23 cellular contexts compared by ENCODE assay signal in genomic region chr22:36431977-36432376, GRCh38. TPM values are rescaled to one million over a fixed set of nuclear protein-coding genes. Genes with fewer than 3 reads are reported as not detected.
A peak's percentile ranks its signal among the peaks of the same experiment; 100 is the strongest.
DNase-seq lines count a peak whose midpoint lies in the region; ATAC-seq and TF ChIP-seq lines count a peak whose summit lies in the region.
"Had no signal": no experiment of that assay in that cellular context is flagged by ENCODE, and none has a peak within 500 bp of the region (broad histone marks: within the 10 kb centered on the region; RNA-seq: fewer than 3 reads in every experiment).

No MANE protein-coding gene starts in this region.

- intact Hi-C loops in dorsolateral prefrontal cortex (cut with DNase I): no loop called here

- H2BK5ac ChIP-seq in mesendoderm (ENCODE audit: low read length): no peak overlapping the region

- peaks cover 20% of the 10 kb centered on the region for H3K27me3 Mint-ChIP-seq in GM23338 (ENCODE audit: insufficient read depth, low read depth, poor library complexity)
- H3K27me3 Mint-ChIP-seq: activated T-cell treated with anti-CD3 and anti-CD28 coated beads, Interleukin-2, amount 50 U/mL, for 24 hours had no signal

- no peak overlapping the region for H3K4me3 Mint-ChIP-seq in GM23338
- H3K4me3 Mint-ChIP-seq: activated T-cell treated with anti-CD3 and anti-CD28 coated beads, Interleukin-2, amount 50 U/mL, for 24 hours; brain had no signal

- H3F3A ChIP-seq in GM23338 (replicated peaks; ENCODE audit: low read depth): 0 out of 2 replicates have a peak, but pooled peaks cover 8% of the 10 kb centered on the region
- H3F3A ChIP-seq in smooth muscle cell (ENCODE audit: low read depth): peaks cover 20% of the 10 kb centered on the region

- no peak for ATAC-seq in GM23338
- ATAC-seq: PC-3 had no signal

- H4K20me1 ChIP-seq in GM23338 (replicated peaks; ENCODE audit: insufficient read depth) (no peaks in the 10 kb centered on the region), smooth muscle cell (ENCODE audit: low read depth) (no peaks in the 10 kb centered on the region)

- H2AFZ ChIP-seq in GM23338 (peak overlapping the region; percentile 96), smooth muscle cell (ENCODE audit: low read depth) (no peak overlapping the region)

- H3K36me3 Mint-ChIP-seq in GM23338 (ENCODE audit: low read depth): no peaks in the 10 kb centered on the region; the same call in 2 of the 3 replicates
- H3K36me3 Mint-ChIP-seq: brain had no signal

- H3K56ac ChIP-seq in mesendoderm (ENCODE audit: low read length): peak overlapping the region; percentile 17

- no peak overlapping the region for H3K27ac Mint-ChIP-seq in GM23338
- H3K27ac Mint-ChIP-seq: activated T-cell treated with anti-CD3 and anti-CD28 coated beads, Interleukin-2, amount 50 U/mL, for 24 hours had no signal

- no peak overlapping the region for H4K5ac ChIP-seq in mesendoderm (ENCODE audit: low read length)

- peak overlapping the region; percentile 49 for H3K4ac ChIP-seq in mesendoderm (ENCODE audit: low read depth, low read length)

- H3K9ac ChIP-seq in mesendoderm (ENCODE audit: low read length) (peak overlapping the region; percentile 10), smooth muscle cell (ENCODE audit: low read depth) (no peak overlapping the region)

- H3K79me2 ChIP-seq in GM23338 (replicated peaks; ENCODE audit: insufficient read depth) (no peaks in the 10 kb centered on the region), mesendoderm (ENCODE audit: control insufficient read depth, insufficient read depth, low read length) (no peaks in the 10 kb centered on the region), smooth muscle cell (ENCODE audit: low read depth) (no peaks in the 10 kb centered on the region)

- H3K9me3 ChIP-seq in smooth muscle cell (replicated peaks; ENCODE audit: low read depth): no peaks in the 10 kb centered on the region
- H3K9me3 ChIP-seq in effector memory CD4-positive, alpha-beta T cell (ENCODE audit: control insufficient read depth, low read length): no peaks in the 10 kb centered on the region
- H3K9me3 ChIP-seq: tibial nerve had no signal

- H3K27me3 ChIP-seq in GM23338 (ENCODE audit: insufficient read depth): no peaks in the 10 kb centered on the region
- no peaks in the 10 kb centered on the region for H3K27me3 ChIP-seq in mesendoderm (ENCODE audit: insufficient read depth, low read length, poor library complexity)
- H3K27me3 ChIP-seq in smooth muscle cell (ENCODE audit: low read depth): no peaks in the 10 kb centered on the region
- H3K27me3 ChIP-seq in effector memory CD4-positive, alpha-beta T cell (replicated peaks; ENCODE audit: control insufficient read depth, insufficient read depth, low read length, poor library complexity, severe bottlenecking): no peaks in the 10 kb centered on the region
- no peaks in the 10 kb centered on the region for H3K27me3 ChIP-seq in dorsolateral prefrontal cortex
- H3K27me3 ChIP-seq: tibial nerve had no signal

- no peaks in the 10 kb centered on the region for H3K79me1 ChIP-seq in mesendoderm (ENCODE audit: low read length)

- peak overlapping the region; percentile 34 for H3K18ac ChIP-seq in mesendoderm (ENCODE audit: low read length)

- no peak overlapping the region for H2BK120ac ChIP-seq in mesendoderm (ENCODE audit: low read depth, low read length)

- H2BK15ac ChIP-seq in mesendoderm (replicated peaks; ENCODE audit: low read depth): no peak overlapping the region

- H3K9me2 ChIP-seq in GM23338 (ENCODE audit: insufficient read depth): no peaks in the 10 kb centered on the region

- no peak overlapping the region for H4K8ac ChIP-seq in mesendoderm (ENCODE audit: low read depth, low read length)

- DNase-seq in GM23338 (ENCODE audit: low spot score) (no peak), mesendoderm (no peak), smooth muscle cell (lab: John Stamatoyannopoulos, UW; ENCODE audit: unreplicated experiment) (no peak), AML-193 (lab: John Stamatoyannopoulos, UW) (no peak), dorsolateral prefrontal cortex (no peak)
- no peak for DNase-seq in effector memory CD4-positive, alpha-beta T cell
- DNase-seq: activated CD4-positive, alpha-beta T cell treated with anti-CD3 and anti-CD28 coated beads for 48 hours; activated gamma-delta T cell; activated T-cell treated with anti-CD3 and anti-CD28 coated beads, Interleukin-2, amount 50 U/mL, for 24 hours; Kasumi-1; mammary epithelial cell; MV-4-11; NCI-H1694; NCI-H2171; NCI-H524 treated with DMSO at 0.1 percent for 48 hours; NK-92 treated with Interleukin-12 subunit alpha and Interleukin-12 subunit beta, amount 100 ng/mL, for 24 hours; PC-3; Right ventricle myocardium superior; stimulated activated CD4-positive, alpha-beta T cell treated with anti-CD3 and anti-CD28 coated beads, Interleukin-1b, Interleukin-23, amount 100 ng/mL, for 48 hours had no signal

- no peak overlapping the region for H3K23ac ChIP-seq in mesendoderm (ENCODE audit: low read length)

- peaks cover 30% of the 10 kb centered on the region; the same call in 1 of the 2 replicates for H3K4me1 ChIP-seq in GM23338 (ENCODE audit: insufficient read depth)
- peaks cover 14% of the 10 kb centered on the region for H3K4me1 ChIP-seq in mesendoderm (ENCODE audit: control insufficient read depth, low read depth, low read length)
- H3K4me1 ChIP-seq in smooth muscle cell (ENCODE audit: low read depth): peaks cover 24% of the 10 kb centered on the region
- peaks cover 16% of the 10 kb centered on the region for H3K4me1 ChIP-seq in effector memory CD4-positive, alpha-beta T cell (ENCODE audit: control insufficient read depth, insufficient read depth, low read length, poor library complexity, severe bottlenecking)

- peak overlapping the region; percentile 57 for H3K4me2 ChIP-seq in GM23338
- H3K4me2 ChIP-seq in mesendoderm (ENCODE audit: low read length): no peak overlapping the region
- H3K4me2 ChIP-seq in smooth muscle cell: peak overlapping the region; percentile 56

- H3K4me3 ChIP-seq in GM23338 (no peak overlapping the region), mesendoderm (ENCODE audit: low read length) (no peak overlapping the region), smooth muscle cell (no peak overlapping the region), dorsolateral prefrontal cortex (no peak overlapping the region)
- no peak overlapping the region for H3K4me3 ChIP-seq in effector memory CD4-positive, alpha-beta T cell (ENCODE audit: insufficient read depth, low read depth, low read length, poor library complexity, severe bottlenecking)
- H3K4me3 ChIP-seq: skin epidermis, tibial nerve had no signal

- H2AK5ac ChIP-seq in mesendoderm (ENCODE audit: low read length): peak overlapping the region; percentile 69

- TF ChIP-seq CTCF in GM23338 (conservative IDR thresholded peaks at IDR 0.05; ENCODE audit: low read depth in 2 of 2) (no peak), VCaP (conservative IDR thresholded peaks at IDR 0.05) (no peak), smooth muscle cell (IDR thresholded peaks at IDR 0.05; ENCODE audit: borderline replicate concordance, insufficient read depth, poor library complexity, severe bottlenecking) (no peak), dorsolateral prefrontal cortex (IDR thresholded peaks at IDR 0.05 in 54 of 56, conservative IDR thresholded peaks at IDR 0.05 in 2 of 56; ENCODE audit: low read depth in 1 of 56, partially characterized antibody in 56 of 56) (no peak)

- peaks cover 33% of the 10 kb centered on the region for H3K4me1 Mint-ChIP-seq in GM23338

- H3K27ac ChIP-seq in GM23338 (ENCODE audit: low read depth): peak overlapping the region; percentile 72; the same call in 1 of the 2 replicates
- H3K27ac ChIP-seq in VCaP: peak overlapping the region; percentile 76; the same call in 1 of the 2 replicates
- peak overlapping the region; percentile 54 for H3K27ac ChIP-seq in mesendoderm (ENCODE audit: low read depth, low read length)
- H3K27ac ChIP-seq in smooth muscle cell (ENCODE audit: low read depth): peak overlapping the region; percentile 69
- H3K27ac ChIP-seq in effector memory CD4-positive, alpha-beta T cell (ENCODE audit: insufficient read depth, low read length, poor library complexity, severe bottlenecking): no peak overlapping the region
- H3K27ac ChIP-seq in dorsolateral prefrontal cortex: no peak overlapping the region
- H3K27ac ChIP-seq: tibial nerve had no signal

- H3K9me3 Mint-ChIP-seq in GM23338: no peaks in the 10 kb centered on the region
- H3K9me3 Mint-ChIP-seq: activated T-cell treated with anti-CD3 and anti-CD28 coated beads, Interleukin-2, amount 50 U/mL, for 24 hours; brain had no signal

- WGBS in mesendoderm (ENCODE audit: extremely low coverage, insufficient coverage, low lambda C conversion rate): no CpG with 5 or more reads among the region's 9 CpGs
- 91% methylated on average over 9 of the region's 9 CpGs for whole genome bisulfite sequencing in smooth muscle cell (ENCODE audit: low lambda C conversion rate)

- no peaks in the 10 kb centered on the region for H3K36me3 ChIP-seq in GM23338 (ENCODE audit: insufficient read depth)
- H3K36me3 ChIP-seq in mesendoderm (ENCODE audit: control insufficient read depth, insufficient read depth, low read length): no peaks in the 10 kb centered on the region
- no peaks in the 10 kb centered on the region for H3K36me3 ChIP-seq in smooth muscle cell (ENCODE audit: low read depth)
- no peaks in the 10 kb centered on the region for H3K36me3 ChIP-seq in effector memory CD4-positive, alpha-beta T cell (ENCODE audit: control insufficient read depth, insufficient read depth, low read length)
- H3K36me3 ChIP-seq: tibial nerve had no signal

RNA-seq across cellular contexts. Expression of gene MYH9, which starts 44.2 kb away (rescaled TPM):
- 204 and 233 TPM in 2 replicates for total RNA-seq in GM23338 (2014; rRNA removed; shearing (Covaris generic))
- polyA plus RNA-seq in GM23338 (2016; fragmentation: Nextera tagmentation; extraction: Ambion mirVana) (55.4 and 58.4 TPM in 2 replicates), smooth muscle cell (361 and 382 TPM in 2 replicates)
- polyA plus RNA-seq in mesendoderm (2013, experiment 1 of 2): 110 TPM
- 111 TPM for polyA plus RNA-seq in mesendoderm (2013, experiment 2 of 2)
- total RNA-seq in smooth muscle cell (350 and 378 TPM in 2 replicates), dorsolateral prefrontal cortex (100 to 1,000 TPM in 119 of 120 experiments, 10 to 100 TPM in 1; 95.7 to 282 (median 162) TPM)

RNA-seq across cellular contexts. Expression of gene TXN2, which starts 49.5 kb away (rescaled TPM):
- 21.6 and 23.0 TPM in 2 replicates for total RNA-seq in GM23338 (2014; rRNA removed; shearing (Covaris generic))
- polyA plus RNA-seq in GM23338 (2016; fragmentation: Nextera tagmentation; extraction: Ambion mirVana): 50.3 and 55.6 TPM in 2 replicates
- 46.4 TPM for polyA plus RNA-seq in mesendoderm (2013, experiment 1 of 2)
- 47.9 TPM for polyA plus RNA-seq in mesendoderm (2013, experiment 2 of 2)
- total RNA-seq in smooth muscle cell: 15.1 and 17.0 TPM in 2 replicates
- 86.9 and 97.0 TPM in 2 replicates for polyA plus RNA-seq in smooth muscle cell
- total RNA-seq in dorsolateral prefrontal cortex: 10 to 100 TPM; 47.2 to 80.9 (median 65.4) TPM

Comparison
In these comparisons a context has a peak if more than half of its experiments do, and no peak if none do; other contexts are left out.
1. H3K27ac ChIP-seq: peak in GM23338 (single experiment), VCaP (single experiment), mesendoderm (single experiment) and smooth muscle cell (single experiment); none in effector memory CD4-positive, alpha-beta T cell (single experiment) and dorsolateral prefrontal cortex (0 of 59).